In genomic region chr9:40502808-40503207, GRCh38 we compare ENCODE assay signal across 7 cellular contexts.
DNase-seq lines count a peak whose midpoint lies in the region; ATAC-seq, FAIRE-seq and TF ChIP-seq lines count a peak whose summit lies in the region.
"Not testable (repeated sequence)": the region's sequence is repeated elsewhere in the genome, so short reads cannot be mapped to it uniquely, and the experiment has no call there.

No MANE protein-coding gene starts in this region.

- TF ChIP-seq POLR2A in HCT116 (IDR thresholded peaks at IDR 0.05; ENCODE audit: borderline replicate concordance, extremely low read depth, insufficient read depth, insufficient read length); endothelial cell of umbilical vein (IDR thresholded peaks at IDR 0.05; ENCODE audit: low read depth, low read length); HepG2 (IDR thresholded peaks at IDR 0.05; ENCODE audit: insufficient read depth in 1 of 2, low read depth in 2 of 2, low read length in 2 of 2): not testable (repeated sequence)

- not testable (repeated sequence) for H3K4me3 ChIP-seq in HCT116 (replicated peaks in 1 of 2; ENCODE audit: low read depth in 1 of 2, low read length in 2 of 2); PC-3 (ENCODE audit: low read length); RWPE2 (ENCODE audit: severe bottlenecking); bronchial epithelial cell (ENCODE audit: low read depth, low read length); endothelial cell of umbilical vein (replicated peaks in 1 of 3; ENCODE audit: insufficient read depth in 1 of 3, low read depth in 1 of 3, low read length in 3 of 3); HepG2 (replicated peaks in 1 of 3; ENCODE audit: insufficient read depth in 1 of 3, low read depth in 2 of 3, low read length in 3 of 3)

- dilution Hi-C loops in endothelial cell of umbilical vein (cut with MboI; ENCODE audit: extremely low pct_ligation_motif_present, low sequenced_read_pairs), result not testable (repeated sequence)

- intact Hi-C loops in HCT116 (cut with micrococcal nuclease); PC-3 (cut with micrococcal nuclease); MCF 10A (cut with micrococcal nuclease); endothelial cell of umbilical vein (cut with micrococcal nuclease); HepG2 (cut with micrococcal nuclease; ENCODE audit: unreplicated experiment): not testable (repeated sequence)

- RAD21 ChIA-PET in HCT116 (lab: Charles Lee; ENCODE audit: low non-redundant PET in 1 of 2, low total read pairs in 2 of 2, uncharacterized antibody in 2 of 2, unreplicated experiment in 2 of 2), result not testable (repeated sequence)

- POLR2A ChIA-PET in HCT116 (lab: Charles Lee); PC-3 (lab: Charles Lee; ENCODE audit: unreplicated experiment); MCF 10A (lab: Yijun Ruan, JAX); endothelial cell of umbilical vein (lab: Charles Lee); HepG2 (lab: Yijun Ruan, JAX): not testable (repeated sequence)

- H3K9ac ChIP-seq in HCT116 (ENCODE audit: low read length); PC-3 (ENCODE audit: low read length); endothelial cell of umbilical vein (replicated peaks; ENCODE audit: extremely low read depth, insufficient read depth, low read length); HepG2 (ENCODE audit: insufficient read depth, low read depth, low read length): not testable (repeated sequence)

- WGBS in HepG2 (ENCODE audit: low lambda C conversion rate), result 50% methylated on average over 2 of the region's 5 CpGs

- H3K27ac ChIP-seq in HCT116 (ENCODE audit: low read depth, low read length); PC-3 (ENCODE audit: low read length); RWPE2 (ENCODE audit: poor library complexity, severe bottlenecking); HepG2 (ENCODE audit: extremely low read length, insufficient read depth, low read length): not testable (repeated sequence)
- H3K27ac ChIP-seq in endothelial cell of umbilical vein (ENCODE audit: insufficient read depth, low read depth, low read length), result peak overlapping the region; percentile 45

- H3K4me1 ChIP-seq in HCT116 (ENCODE audit: control insufficient read depth in 1 of 2, insufficient read depth in 2 of 2, low read length in 2 of 2); PC-3 (ENCODE audit: insufficient read depth, low read length); RWPE2 (ENCODE audit: insufficient read depth, poor library complexity, severe bottlenecking); endothelial cell of umbilical vein (ENCODE audit: control insufficient read depth, extremely low read depth, insufficient read depth, low read length); HepG2 (ENCODE audit: insufficient read depth, low read length): not testable (repeated sequence)

- TF ChIP-seq EP300 in HepG2 (IDR thresholded peaks at IDR 0.05; ENCODE audit: low read depth in 2 of 2, low read length in 2 of 2); HepG2 (CRISPR knock-in tag; IDR thresholded peaks at IDR 0.05; ENCODE audit: borderline replicate concordance): not testable (repeated sequence)

- not testable (repeated sequence) for H3K27me3 ChIP-seq in HCT116 (ENCODE audit: insufficient read depth, low read length); PC-3 (ENCODE audit: low read length); RWPE2 (ENCODE audit: insufficient read depth, poor library complexity, severe bottlenecking); bronchial epithelial cell (ENCODE audit: control insufficient read depth, insufficient read depth, low read length); endothelial cell of umbilical vein (ENCODE audit: control insufficient read depth in 2 of 2, insufficient read depth in 2 of 2, low read length in 2 of 2); HepG2 (ENCODE audit: control insufficient read depth in 1 of 2, insufficient read depth in 2 of 2, low read length in 2 of 2)

- TF ChIP-seq RAD21 in HCT116 (IDR thresholded peaks at IDR 0.05; ENCODE audit: low read depth); HepG2 (CRISPR knock-in tag; IDR thresholded peaks at IDR 0.05): not testable (repeated sequence)

- not testable (repeated sequence) for H3K27ac Mint-ChIP-seq in MCF 10A (ENCODE audit: low read depth, unreplicated experiment)

- not testable (repeated sequence) for H3K27me3 Mint-ChIP-seq in MCF 10A (ENCODE audit: insufficient read depth, unreplicated experiment)

- H3K79me2 ChIP-seq in HCT116 (ENCODE audit: insufficient read depth, low read length); PC-3 (ENCODE audit: low read length); endothelial cell of umbilical vein (ENCODE audit: control insufficient read depth, insufficient read depth, low read length); HepG2 (ENCODE audit: insufficient read depth, low read length): not testable (repeated sequence)

- CTCF ChIA-PET in HCT116 (lab: Charles Lee); PC-3 (lab: Charles Lee); MCF 10A (lab: Yijun Ruan, JAX); endothelial cell of umbilical vein (lab: Charles Lee); HepG2 (lab: Yijun Ruan, JAX; ENCODE audit: low intra/inter-chr PET ratio, low total read pairs): not testable (repeated sequence)

- H3K36me3 ChIP-seq in HCT116 (ENCODE audit: control insufficient read depth in 1 of 2, insufficient read depth in 2 of 2, low read length in 2 of 2); PC-3 (ENCODE audit: low read depth, low read length); RWPE2 (ENCODE audit: low read depth); bronchial epithelial cell (ENCODE audit: control insufficient read depth, insufficient read depth, low read length); endothelial cell of umbilical vein (ENCODE audit: control insufficient read depth in 2 of 2, extremely low read depth in 1 of 2, insufficient read depth in 2 of 2, low read length in 2 of 2); HepG2 (replicated peaks in 1 of 2; ENCODE audit: control insufficient read depth in 1 of 2, insufficient read depth in 2 of 2, low read length in 2 of 2): not testable (repeated sequence)

- not testable (repeated sequence) for H3K9me1 ChIP-seq in endothelial cell of umbilical vein (replicated peaks; ENCODE audit: control insufficient read depth, extremely low read depth, insufficient read depth, low read length)

- H3F3A ChIP-seq in PC-3 (ENCODE audit: low read length, unreplicated experiment), result not testable (repeated sequence)

- ATAC-seq in HCT116; PC-3; RWPE2 (ENCODE audit: low read depth); HepG2: not testable (repeated sequence)

- H3K4me3 Mint-ChIP-seq in MCF 10A (ENCODE audit: unreplicated experiment), result not testable (repeated sequence)

- in situ Hi-C loops in HepG2 (cut with HindIII; ENCODE audit: extremely low pct_ligation_motif_present, low pct_unique_long_range_greater_than_20kb), result not testable (repeated sequence)

- H3K4me2 ChIP-seq in HCT116 (ENCODE audit: low read length); PC-3 (ENCODE audit: low read length); endothelial cell of umbilical vein (ENCODE audit: insufficient read depth, low read length); HepG2 (ENCODE audit: low read depth, low read length): not testable (repeated sequence)

- FAIRE-seq in bronchial epithelial cell (lab: Jason Lieb, UNC); endothelial cell of umbilical vein (lab: Jason Lieb, UNC); HepG2 (lab: Jason Lieb, UNC): not testable (repeated sequence)

- not testable (repeated sequence) for H3K4me1 Mint-ChIP-seq in MCF 10A (ENCODE audit: insufficient read depth, unreplicated experiment)

- H3K9me3 Mint-ChIP-seq in MCF 10A (ENCODE audit: unreplicated experiment), result not testable (repeated sequence)

- not testable (repeated sequence) for H2AFZ ChIP-seq in HCT116 (ENCODE audit: low read depth, low read length, poor library complexity, severe bottlenecking); PC-3 (ENCODE audit: low read length); endothelial cell of umbilical vein (ENCODE audit: low read depth, low read length); HepG2 (ENCODE audit: low read length)

- not testable (repeated sequence) for H3K9me2 ChIP-seq in HCT116 (ENCODE audit: insufficient read depth); PC-3 (replicated peaks; ENCODE audit: low read length)

- not testable (repeated sequence) for H4K20me1 ChIP-seq in HCT116 (ENCODE audit: insufficient read depth); PC-3 (ENCODE audit: low read length); endothelial cell of umbilical vein (replicated peaks; ENCODE audit: control insufficient read depth, extremely low read depth, insufficient read depth, low read length); HepG2 (ENCODE audit: insufficient read depth, low read length)

- not testable (repeated sequence) for DNase-seq in HCT116 (ENCODE audit: low read depth, low spot score); PC-3; endothelial cell of umbilical vein (ENCODE audit: low read depth, low spot score); HepG2 (ENCODE audit: low spot score)
- DNase-seq in RWPE2 (ENCODE audit: low spot score) (peak; percentile 64), MCF 10A (ENCODE audit: unreplicated experiment) (peak; percentile 1), bronchial epithelial cell (ENCODE audit: low read depth) (peak; percentile 34)

- not testable (repeated sequence) for H3K9me3 ChIP-seq in HCT116 (ENCODE audit: control insufficient read depth in 1 of 2, insufficient read depth in 1 of 2, low read depth in 1 of 2, low read length in 2 of 2); PC-3 (ENCODE audit: low read length); RWPE2 (ENCODE audit: severe bottlenecking); endothelial cell of umbilical vein (replicated peaks; ENCODE audit: control insufficient read depth, insufficient read depth, low read length); HepG2 (ENCODE audit: low read length)

- not testable (repeated sequence) for H3K36me3 Mint-ChIP-seq in MCF 10A (ENCODE audit: insufficient read depth, unreplicated experiment)

- BruUV-seq in HCT116 (replicated peaks; lab: Mats Ljungman, UMichigan), result TSS peak; percentile 72
- BruUV-seq in PC-3 (replicated peaks; lab: Mats Ljungman, UMichigan), result TSS peak; percentile 36
- TSS peak; percentile 89 for BruUV-seq in MCF 10A (replicated peaks; lab: Mats Ljungman, UMichigan)
- TSS peak; percentile 49 for BruUV-seq in endothelial cell of umbilical vein (replicated peaks; lab: Mats Ljungman, UMichigan)
- TSS peak; percentile 98 for BruUV-seq in HepG2 (replicated peaks; lab: Mats Ljungman, UMichigan)

- not testable (repeated sequence) for TF ChIP-seq CTCF in HCT116 (IDR thresholded peaks at IDR 0.05 in 2 of 3, conservative IDR thresholded peaks at IDR 0.05 in 1 of 3; ENCODE audit: borderline replicate concordance in 1 of 3, insufficient read depth in 1 of 3, low read depth in 2 of 3, low read length in 2 of 3); PC-3 (conservative IDR thresholded peaks at IDR 0.05; ENCODE audit: low read depth, low read length); RWPE2 (IDR thresholded peaks at IDR 0.05; ENCODE audit: poor library complexity, severe bottlenecking); MCF 10A (IDR thresholded peaks at IDR 0.05; ENCODE audit: unreplicated experiment); bronchial epithelial cell (IDR thresholded peaks at IDR 0.05; ENCODE audit: insufficient read depth, low read length, severe bottlenecking); endothelial cell of umbilical vein (IDR thresholded peaks at IDR 0.05; ENCODE audit: extremely low read depth in 1 of 2, insufficient read depth in 1 of 2, low read depth in 1 of 2, low read length in 2 of 2); HepG2 (CRISPR knock-in tag; IDR thresholded peaks at IDR 0.05)
